16 cellular contexts compared by ENCODE assay signal in genomic region chr10:35349389-35349915, GRCh38.
"Had no signal": no experiment of that assay in that cellular context is flagged by ENCODE, and none has a peak within 500 bp of the region (broad histone marks: within the 10 kb centered on the region; RNA-seq: fewer than 3 reads in every experiment).

No MANE protein-coding gene starts in this region.

- DNase-seq: activated CD4-positive, alpha-beta T cell treated with anti-CD3 and anti-CD28 coated beads, Interleukin-2, amount 10 ng/mL, durations not matched to agents 24 days and 14 days; activated CD8-positive, alpha-beta memory T cell treated with anti-CD3 and anti-CD28 coated beads for 24 hours; activated effector memory CD4-positive, alpha-beta T cell treated with anti-CD3 and anti-CD28 coated beads, Interleukin-2, amount 50 U/mL, for 16 hours; endodermal cell; gastrocnemius medialis; heart right ventricle; left colon; midbrain; stimulated activated CD4-positive, alpha-beta T cell treated with anti-CD3 and anti-CD28 coated beads, Interleukin-12 subunit alpha, Interleukin-12 subunit beta, amount 100 ng/mL, for 4 hours; stimulated activated CD4-positive, alpha-beta T cell treated with anti-CD3 and anti-CD28 coated beads, Interleukin-2, amount 100 ng/mL, for 24 hours; T-helper 17 cell; transverse colon; WERI-Rb-1 had no signal

- H3K27ac Mint-ChIP-seq: activated CD4-positive, alpha-beta T cell treated with anti-CD3 and anti-CD28 coated beads, Interleukin-2, amount 10 ng/mL, durations not matched to agents 24 days and 14 days had no signal

- H3K27ac ChIP-seq: ascending aorta, breast epithelium, gastrocnemius medialis, parathyroid adenoma, WERI-Rb-1 had no signal

- H3K4me3 Mint-ChIP-seq: activated CD4-positive, alpha-beta T cell treated with anti-CD3 and anti-CD28 coated beads, Interleukin-2, amount 10 ng/mL, durations not matched to agents 24 days and 14 days; endodermal cell; T-helper 17 cell had no signal

- ATAC-seq: gastrocnemius medialis, heart right ventricle, left colon, T-helper 17 cell had no signal

- H3K9me3 Mint-ChIP-seq: activated CD4-positive, alpha-beta T cell treated with anti-CD3 and anti-CD28 coated beads, Interleukin-2, amount 10 ng/mL, durations not matched to agents 24 days and 14 days; endodermal cell had no signal

- H3K27me3 Mint-ChIP-seq: activated CD4-positive, alpha-beta T cell treated with anti-CD3 and anti-CD28 coated beads, Interleukin-2, amount 10 ng/mL, durations not matched to agents 24 days and 14 days; T-helper 17 cell had no signal
